ENCODE assay signal across 8 cellular contexts in genomic region chr2:44479127-44479887, GRCh38.
DNase-seq lines count a peak whose midpoint lies in the region; ATAC-seq lines count a peak whose summit lies in the region.

No MANE protein-coding gene starts in this region.

- DNase-seq in Ammon's horn (ENCODE audit: low spot score) (peak; percentile 89), NCI-H187 treated with DMSO at 0.1 percent for 48 hours (lab: John Stamatoyannopoulos, UW) (peak; percentile 91), SW480 (ENCODE audit: low spot score) (peak; percentile 91), cerebellum (ENCODE audit: low spot score) (peak; percentile 71), kidney tubule cell (ENCODE audit: low spot score) (peak; percentile 87)

- no peak overlapping the region for H3K27ac Mint-ChIP-seq in stimulated activated memory B cell treated with anti-CD40 and anti-IgM and Interleukin-4, amounts not matched to agents 10 μg/mL and 1 μg/mL and 100 μg/mL, for 72 hours

- peaks cover 6% of the 10 kb centered on the region for H3K36me3 Mint-ChIP-seq in stimulated activated memory B cell treated with anti-CD40 and anti-IgM and Interleukin-4, amounts not matched to agents 10 μg/mL and 1 μg/mL and 100 μg/mL, for 72 hours

- H3K9me3 Mint-ChIP-seq in stimulated activated memory B cell treated with anti-CD40 and anti-IgM and Interleukin-4, amounts not matched to agents 10 μg/mL and 1 μg/mL and 100 μg/mL, for 72 hours, result no peaks in the 10 kb centered on the region

- no peaks in the 10 kb centered on the region for H3K4me1 Mint-ChIP-seq in stimulated activated memory B cell treated with anti-CD40 and anti-IgM and Interleukin-4, amounts not matched to agents 10 μg/mL and 1 μg/mL and 100 μg/mL, for 72 hours

- H3K4me3 Mint-ChIP-seq in stimulated activated memory B cell treated with anti-CD40 and anti-IgM and Interleukin-4, amounts not matched to agents 10 μg/mL and 1 μg/mL and 100 μg/mL, for 72 hours, result no peak overlapping the region

- ATAC-seq in GM18511 (IDR thresholded peaks at IDR 0.05; ENCODE audit: unreplicated experiment), result peak; percentile 72
- peak; percentile 92 for ATAC-seq in HG03064 (IDR thresholded peaks at IDR 0.05; ENCODE audit: low read depth, unreplicated experiment)
- peak; percentile 83 for ATAC-seq in stimulated activated memory B cell treated with anti-CD40 and anti-IgM and Interleukin-4, amounts not matched to agents 10 μg/mL and 1 μg/mL and 100 μg/mL, for 72 hours

- no peaks in the 10 kb centered on the region for H3K27me3 Mint-ChIP-seq in stimulated activated memory B cell treated with anti-CD40 and anti-IgM and Interleukin-4, amounts not matched to agents 10 μg/mL and 1 μg/mL and 100 μg/mL, for 72 hours

Comparison
In these comparisons a context has a peak if more than half of its experiments do, and no peak if none do; other contexts are left out.
1. Peak in every context shown above with its lines: DNase-seq and ATAC-seq.